ENCODE assay signal across 35 cellular contexts in the genomic region with DNA sequence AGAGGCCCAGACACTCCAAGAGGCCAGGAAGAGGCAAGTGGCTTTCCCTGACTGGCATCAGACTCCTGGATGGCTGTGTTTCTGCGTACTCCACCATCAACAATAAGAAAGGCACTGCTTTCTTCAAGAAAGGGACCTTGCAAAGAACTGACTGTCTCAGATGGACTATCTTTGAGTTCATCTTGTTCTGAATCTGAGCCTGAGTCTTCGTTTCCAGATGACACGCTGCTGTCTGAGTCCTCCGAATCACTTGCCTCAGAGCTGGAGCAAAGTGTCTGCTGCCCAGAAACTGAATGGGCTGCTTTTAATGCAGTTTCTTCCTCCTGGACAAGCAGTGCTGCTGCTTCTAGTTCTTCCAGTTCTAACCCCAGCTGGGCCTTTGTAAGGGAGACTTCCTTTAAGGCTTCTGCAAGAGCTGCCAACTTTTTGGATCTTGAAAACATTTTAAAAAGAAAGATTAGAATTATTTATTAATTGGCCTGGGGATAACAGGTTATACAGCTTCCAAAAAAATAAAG.
A peak's percentile ranks its signal among the peaks of the same experiment; 100 is the strongest.
DNase-seq lines count a peak whose midpoint lies in the region; ATAC-seq, FAIRE-seq and TF ChIP-seq lines count a peak whose summit lies in the region.
"Had no signal": no experiment of that assay in that cellular context is flagged by ENCODE, and none has a peak within 500 bp of the region (broad histone marks: within the 10 kb centered on the region; RNA-seq: fewer than 3 reads in every experiment).

No MANE protein-coding gene starts in this region.

- no peaks in the 10 kb centered on the region for H3K9me3 Mint-ChIP-seq in activated naive CD8-positive, alpha-beta T cell (ENCODE audit: low read depth)
- H3K9me3 Mint-ChIP-seq in activated naive CD8-positive, alpha-beta T cell treated with anti-CD3 and anti-CD28 coated beads for 36 hours = no peaks in the 10 kb centered on the region
- no peaks in the 10 kb centered on the region for H3K9me3 Mint-ChIP-seq in type B pancreatic cell
- H3K9me3 Mint-ChIP-seq: central memory CD8-positive, alpha-beta T cell; IgD-negative memory B cell; T-cell had no signal

- H3K4me1 Mint-ChIP-seq in activated naive CD8-positive, alpha-beta T cell (ENCODE audit: low read depth) = peaks cover 45% of the 10 kb centered on the region
- peaks cover 33% of the 10 kb centered on the region for H3K4me1 Mint-ChIP-seq in activated naive CD8-positive, alpha-beta T cell treated with anti-CD3 and anti-CD28 coated beads for 36 hours
- H3K4me1 Mint-ChIP-seq in type B pancreatic cell (ENCODE audit: unreplicated experiment) = peaks cover 21% of the 10 kb centered on the region

- H3K36me3 Mint-ChIP-seq in activated naive CD8-positive, alpha-beta T cell = peaks cover 27% of the 10 kb centered on the region
- peaks cover 60% of the 10 kb centered on the region for H3K36me3 Mint-ChIP-seq in activated naive CD8-positive, alpha-beta T cell treated with anti-CD3 and anti-CD28 coated beads for 36 hours
- no peaks in the 10 kb centered on the region for H3K36me3 Mint-ChIP-seq in type B pancreatic cell

- TF ChIP-seq POLR2A in GM12892 (IDR thresholded peaks at IDR 0.05; ENCODE audit: low read depth, low read length) = no peak

- FAIRE-seq in GM12892 (lab: Jason Lieb, UNC) = peak; percentile 24
- FAIRE-seq: endometrium had no signal

- DNase-seq in activated naive CD8-positive, alpha-beta T cell treated with anti-CD3 and anti-CD28 coated beads for 36 hours = no peak
- DNase-seq in GM12892 (ENCODE audit: insufficient read length) = no peak
- peak; percentile 29 for DNase-seq in type B pancreatic cell (ENCODE audit: extremely low spot score, unreplicated experiment)
- no peak for DNase-seq in stimulated activated CD8-positive, alpha-beta memory T cell treated with anti-CD3 and anti-CD28 coated beads, Interleukin-4, amount 100 ng/mL, for 48 hours
- DNase-seq in NK-92 treated with Interleukin-12 subunit alpha and Interleukin-12 subunit beta, amount 100 ng/mL, for 24 hours (lab: John Stamatoyannopoulos, UW) = no peak
- DNase-seq: ACHN; activated CD4-positive, alpha-beta T cell treated with anti-CD3 and anti-CD28 coated beads for 1 hour; activated effector memory CD4-positive, alpha-beta T cell treated with anti-CD3 and anti-CD28 coated beads, Interleukin-2, amount 50 U/mL, for 16 hours; adrenal gland; BE2C; Caco-2; dermis blood vessel endothelial cell; foreskin melanocyte; GDM1; GOT3; heart left ventricle; islet precursor cell; left lung; mesendoderm; NCI-H1092 treated with DMSO at 0.1 percent for 48 hours; NCI-H187; NCI-H82; right lobe of liver; RPMI8226; spleen; stimulated activated CD4-positive, alpha-beta T cell treated with anti-CD3 and anti-CD28 coated beads, Interleukin-2, amount 100 ng/mL, for 48 hours; stomach; T-cell; thyroid gland had no signal

- H3K27ac Mint-ChIP-seq in activated naive CD8-positive, alpha-beta T cell = peak overlapping the region; percentile 8
- no peak overlapping the region for H3K27ac Mint-ChIP-seq in activated naive CD8-positive, alpha-beta T cell treated with anti-CD3 and anti-CD28 coated beads for 36 hours
- H3K27ac Mint-ChIP-seq in type B pancreatic cell = no peak overlapping the region

- no peak for TF ChIP-seq CTCF in type B pancreatic cell (conservative IDR thresholded peaks at IDR 0.05)

- H3K27me3 Mint-ChIP-seq in activated naive CD8-positive, alpha-beta T cell = no peaks in the 10 kb centered on the region
- no peaks in the 10 kb centered on the region for H3K27me3 Mint-ChIP-seq in activated naive CD8-positive, alpha-beta T cell treated with anti-CD3 and anti-CD28 coated beads for 36 hours
- H3K27me3 Mint-ChIP-seq in type B pancreatic cell = no peaks in the 10 kb centered on the region
- H3K27me3 Mint-ChIP-seq: central memory CD8-positive, alpha-beta T cell; T-cell had no signal

- H3K4me3 Mint-ChIP-seq in activated naive CD8-positive, alpha-beta T cell = no peak overlapping the region
- no peak overlapping the region for H3K4me3 Mint-ChIP-seq in activated naive CD8-positive, alpha-beta T cell treated with anti-CD3 and anti-CD28 coated beads for 36 hours
- H3K4me3 Mint-ChIP-seq in type B pancreatic cell = no peak overlapping the region
- H3K4me3 Mint-ChIP-seq: central memory CD8-positive, alpha-beta T cell; IgD-negative memory B cell had no signal

- ATAC-seq in esophagus mucosa (peak; percentile 57), HG03175 (IDR thresholded peaks at IDR 0.05; ENCODE audit: unreplicated experiment) (no peak)
- ATAC-seq: heart left ventricle, left lung, right lobe of liver, T-cell had no signal
